ENCODE assay signal across 8 cellular contexts in the genomic region with DNA sequence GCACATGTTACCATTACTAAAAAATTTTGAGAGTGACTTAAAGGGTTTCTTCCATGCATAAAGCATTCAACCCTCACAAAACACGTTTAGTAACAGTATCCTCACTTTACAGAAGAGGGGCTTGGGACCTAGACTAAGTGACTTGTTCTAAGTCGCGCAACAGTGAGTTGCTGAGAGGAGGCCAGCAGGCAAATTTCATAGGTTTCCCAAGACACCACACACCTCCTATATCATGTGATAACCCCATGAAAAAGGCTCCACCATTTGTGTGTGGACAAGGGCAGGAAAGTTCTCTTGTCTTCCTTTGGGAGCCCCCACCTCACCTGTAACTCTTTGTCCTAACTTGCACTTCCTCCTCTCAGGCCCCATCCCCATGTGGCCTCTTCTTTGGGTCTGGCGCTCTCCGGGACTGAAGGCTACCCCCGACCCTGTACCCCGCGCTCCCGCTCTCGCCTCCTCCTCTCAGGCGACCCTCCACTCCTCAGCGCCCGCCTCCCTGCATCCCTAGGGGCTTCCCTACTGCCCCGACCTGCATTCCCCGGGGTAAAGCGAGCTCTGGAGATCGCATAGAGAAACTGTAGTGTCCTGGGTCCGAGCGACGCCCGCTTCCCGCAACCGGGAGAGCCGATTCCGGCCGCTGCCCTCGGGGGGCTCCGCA. TPM values are rescaled to one million over a fixed set of nuclear protein-coding genes. Genes with fewer than 3 reads are reported as not detected.
DNase-seq lines count a peak whose midpoint lies in the region; ATAC-seq and TF ChIP-seq lines count a peak whose summit lies in the region.

No MANE protein-coding gene starts in this region.

- no peak for ATAC-seq in HG02938 (IDR thresholded peaks at IDR 0.05; ENCODE audit: unreplicated experiment)

- intact Hi-C loops in testis (cut with DNase I; ENCODE audit: low total_unique reads): no loop called here

- WGBS in testis, 2 donors: 5 to 14% methylated on average over 12 to 28 of the region's 28 CpGs

- peak overlapping the region; percentile 89 for H3K9ac ChIP-seq in adipocyte (ENCODE audit: low read length)

- TF ChIP-seq CTCF in BE2C (IDR thresholded peaks at IDR 0.05; ENCODE audit: low read depth, low read length): no peak
- no peak for TF ChIP-seq CTCF in HFF-Myc (IDR thresholded peaks at IDR 0.05; ENCODE audit: low read depth, low read length, missing control alignments)
- no peak for TF ChIP-seq CTCF in testis (IDR thresholded peaks at IDR 0.05)

- TF ChIP-seq POLR2A in testis (IDR thresholded peaks at IDR 0.05): no peak

- no peaks in the 10 kb centered on the region for H3K36me3 ChIP-seq in BE2C
- peaks cover 38% of the 10 kb centered on the region for H3K36me3 ChIP-seq in adipocyte (ENCODE audit: control insufficient read depth, insufficient read depth, low read length, severe bottlenecking)
- no peaks in the 10 kb centered on the region for H3K36me3 ChIP-seq in testis (ENCODE audit: low read depth, missing control alignments)

- peaks cover 48% of the 10 kb centered on the region for H3K27me3 ChIP-seq in BE2C
- no peaks in the 10 kb centered on the region for H3K27me3 ChIP-seq in adipocyte (replicated peaks; ENCODE audit: control insufficient read depth, insufficient read depth, low read length)
- no peaks in the 10 kb centered on the region for H3K27me3 ChIP-seq in testis

- H3K27ac ChIP-seq in testis: peak overlapping the region; percentile 89 to 90

- DNase-seq in BE2C (no peak), HFF-Myc (ENCODE audit: extremely low read depth, low read depth) (no peak), adipocyte (ENCODE audit: low read depth) (peak; percentile 34), kidney tubule cell (ENCODE audit: low spot score) (peak; percentile 20), testis (no peak), foreskin melanocyte (no peak), COLO829 (ENCODE audit: low spot score) (no peak)

- no peaks in the 10 kb centered on the region for H3K4me1 ChIP-seq in BE2C
- peaks cover 5% of the 10 kb centered on the region for H3K4me1 ChIP-seq in adipocyte (ENCODE audit: control insufficient read depth, insufficient read depth, low read length)
- peaks cover 18% of the 10 kb centered on the region for H3K4me1 ChIP-seq in testis

- H3K4me3 ChIP-seq in BE2C (ENCODE audit: low read depth, low read length): peak overlapping the region; percentile 75
- peak overlapping the region; percentile 59 for H3K4me3 ChIP-seq in HFF-Myc (replicated peaks; ENCODE audit: low read depth, low read length)
- H3K4me3 ChIP-seq in adipocyte (ENCODE audit: low read length): peak overlapping the region; percentile 95
- H3K4me3 ChIP-seq in testis: peak overlapping the region; percentile 64 to 78

- no peaks in the 10 kb centered on the region for H3K9me3 ChIP-seq in BE2C
- no peaks in the 10 kb centered on the region for H3K9me3 ChIP-seq in adipocyte (ENCODE audit: control insufficient read depth, low read length)
- no peaks in the 10 kb centered on the region for H3K9me3 ChIP-seq in testis

RNA-seq across cellular contexts. Expression of a gene that starts 0.4 kb away (rescaled TPM):
- 2.6 TPM for polyA plus RNA-seq in BE2C (2012; ENCODE audit: insufficient read depth, insufficient read length, low read depth)
- 10 to 100 TPM in 1 of 2 donors, 1 to 10 TPM in 1; 4.6 to 11.2 TPM for total RNA-seq in testis
- polyA plus RNA-seq in testis (ENCODE audit: insufficient read depth, low read depth, low replicate concordance): 35.7 TPM

RNA-seq across cellular contexts. Expression of a gene that starts 4.9 kb away (rescaled TPM):
- polyA plus RNA-seq in BE2C (2012; ENCODE audit: insufficient read depth, insufficient read length, low read depth): 11.9 TPM
- 10 to 100 TPM in 1 of 2 donors, 1 to 10 TPM in 1; 6.3 to 10.2 TPM for total RNA-seq in testis
- 9.1 TPM for polyA plus RNA-seq in testis (ENCODE audit: insufficient read depth, low read depth, low replicate concordance)

RNA-seq across cellular contexts. Expression of a gene that starts 10.1 kb away (rescaled TPM):
- polyA plus RNA-seq in BE2C (2012; ENCODE audit: insufficient read depth, insufficient read length, low read depth): 0.66 TPM
- 10 to 100 TPM; 45.6 to 57.4 TPM for total RNA-seq in testis
- polyA plus RNA-seq in testis (ENCODE audit: insufficient read depth, low read depth, low replicate concordance): 58.8 TPM

RNA-seq across cellular contexts. Expression of a gene that starts 10.5 kb away (rescaled TPM):
- polyA plus RNA-seq in BE2C (2012; ENCODE audit: insufficient read depth, insufficient read length, low read depth): not detected
- 1 to 10 TPM; 6.2 to 7.9 TPM for total RNA-seq in testis
- 29.7 TPM for polyA plus RNA-seq in testis (ENCODE audit: insufficient read depth, low read depth, low replicate concordance)

RNA-seq across cellular contexts. Expression of a gene that starts 26.6 kb away (rescaled TPM):
- not detected for polyA plus RNA-seq in BE2C (2012; ENCODE audit: insufficient read depth, insufficient read length, low read depth)
- 1 to 10 TPM in 1 of 2 donors, under 1 TPM in 1; 0.31 to 1.3 TPM for total RNA-seq in testis
- 2.3 TPM for polyA plus RNA-seq in testis (ENCODE audit: insufficient read depth, low read depth, low replicate concordance)

Comparison
In these comparisons a context has a peak if more than half of its experiments do, and no peak if none do; other contexts are left out.
1. DNase-seq: peak in adipocyte (single experiment) and kidney tubule cell (single experiment); none in BE2C (single experiment), HFF-Myc (single experiment), testis (single experiment), foreskin melanocyte (single experiment) and COLO829 (single experiment).
2. Peak in every context shown above with its lines, with median percentiles within 50 percentile points of each other: H3K4me3 ChIP-seq.